37 cellular contexts compared by ENCODE assay signal in genomic region chr19:58393725-58394033, GRCh38. TPM values are rescaled to one million over a fixed set of nuclear protein-coding genes. Genes with fewer than 3 reads are reported as not detected.
"Had no signal": no experiment of that assay in that cellular context is flagged by ENCODE, and none has a peak within 500 bp of the region (broad histone marks: within the 10 kb centered on the region; RNA-seq: fewer than 3 reads in every experiment).

No MANE protein-coding gene starts in this region.

- ATAC-seq: activated CD8-positive, alpha-beta T cell treated with anti-CD3 and anti-CD28 coated beads for 36 hours; activated T-cell treated with anti-CD3 and anti-CD28 coated beads, Interleukin-2, amount 50 U/mL, for 72 hours; activated T-helper 17 cell treated with anti-CD3 and anti-CD28 coated beads, Interleukin-2, amount 50 U/mL, for 72 hours; PC-3 had no signal

- H3K9me3 Mint-ChIP-seq: activated B cell treated with CpG ODN at 0.5 μM for 24 hours; activated CD8-positive, alpha-beta T cell treated with anti-CD3 and anti-CD28 coated beads for 36 hours; activated naive CD8-positive, alpha-beta T cell treated with anti-CD3 and anti-CD28 coated beads, Interleukin-2, amount 10 ng/mL, durations not matched to agents 7 days and 5 days; activated T-cell treated with anti-CD3 and anti-CD28 coated beads, Interleukin-2, amount 50 U/mL, for 72 hours; activated T-helper 17 cell treated with anti-CD3 and anti-CD28 coated beads, Interleukin-2, amount 50 U/mL, for 72 hours; central memory CD8-positive, alpha-beta T cell had no signal

- DNase-seq: activated B cell treated with CpG ODN at 0.5 μM for 24 hours; activated CD4-positive, alpha-beta T cell treated with anti-CD3 and anti-CD28 coated beads for 48 hours; activated CD4-positive, CD25-positive, alpha-beta regulatory T cell treated with anti-CD3 and anti-CD28 coated beads, Interleukin-2, amount 50 U/mL, for 72 hours; activated CD8-positive, alpha-beta T cell treated with anti-CD3 and anti-CD28 coated beads for 36 hours; activated effector memory CD4-positive, alpha-beta T cell treated with anti-CD3 and anti-CD28 coated beads, Interleukin-2, amount 50 U/mL, for 16 hours; activated naive CD4-positive, alpha-beta T cell; activated naive CD4-positive, alpha-beta T cell treated with anti-CD3 and anti-CD28 coated beads, Interleukin-2, amount 50 U/mL, for 16 hours; activated naive CD8-positive, alpha-beta T cell treated with anti-CD3 and anti-CD28 coated beads, Interleukin-2, amount 10 ng/mL, durations not matched to agents 7 days and 5 days; activated T-cell treated with anti-CD3 and anti-CD28 coated beads, Interleukin-2, amount 50 U/mL, for 1 hour; activated T-cell treated with anti-CD3 and anti-CD28 coated beads, Interleukin-2, amount 50 U/mL, for 72 hours; amygdala; MM.1S; MV-4-11; NCI-H1092; NCI-H1436 treated with DMSO at 0.1 percent for 48 hours; NCI-H187; NCI-H2029 treated with DMSO at 0.1 percent for 48 hours; NCI-H2107; NCI-H2171; NCI-H510A; NCI-H526; NCI-H748 treated with DMSO at 0.1 percent for 48 hours; NK-92 treated with Interleukin-12 subunit alpha and Interleukin-12 subunit beta, amount 100 ng/mL, for 24 hours; PC-3; Peyer's patch; Right ventricle myocardium superior; RPMI8226; SW 1271; T-helper 1 cell; T-helper 2 cell; T-helper 9 cell had no signal

- H3K4me3 ChIP-seq: ascending aorta, cardiac muscle cell, Peyer's patch had no signal

- H3K27ac Mint-ChIP-seq: activated B cell treated with CpG ODN at 0.5 μM for 24 hours; activated CD8-positive, alpha-beta T cell treated with anti-CD3 and anti-CD28 coated beads for 36 hours; activated naive CD8-positive, alpha-beta T cell treated with anti-CD3 and anti-CD28 coated beads, Interleukin-2, amount 10 ng/mL, durations not matched to agents 7 days and 5 days; activated T-cell treated with anti-CD3 and anti-CD28 coated beads, Interleukin-2, amount 50 U/mL, for 72 hours; activated T-helper 17 cell treated with anti-CD3 and anti-CD28 coated beads, Interleukin-2, amount 50 U/mL, for 72 hours had no signal

- H3K27ac ChIP-seq: ascending aorta, cardiac muscle cell, KMS-11, Peyer's patch had no signal

- H3K9me3 ChIP-seq: ascending aorta, Peyer's patch had no signal

- H3K4me2 ChIP-seq: KMS-11 had no signal

- H3K9ac ChIP-seq: KMS-11 had no signal

- H3K27me3 ChIP-seq: ascending aorta had no signal

RNA-seq across cellular contexts. Expression of gene RNF225, which starts 1.8 kb away (rescaled TPM):
- total RNA-seq: activated B cell treated with CpG ODN at 0.5 μM for 24 hours, ascending aorta, Peyer's patch, Right ventricle myocardium superior had no signal
- polyA plus RNA-seq: adipose tissue, cardiac muscle cell had no signal

RNA-seq across cellular contexts. Expression of gene ZNF837, which starts 12.8 kb away (rescaled TPM):
- total RNA-seq: ascending aorta had no signal

RNA-seq across cellular contexts. Expression of gene ZNF497, which starts 31.1 kb away (rescaled TPM):
- total RNA-seq: ascending aorta had no signal
